ENCODE assay signal across 1 cellular context in the genomic region with DNA sequence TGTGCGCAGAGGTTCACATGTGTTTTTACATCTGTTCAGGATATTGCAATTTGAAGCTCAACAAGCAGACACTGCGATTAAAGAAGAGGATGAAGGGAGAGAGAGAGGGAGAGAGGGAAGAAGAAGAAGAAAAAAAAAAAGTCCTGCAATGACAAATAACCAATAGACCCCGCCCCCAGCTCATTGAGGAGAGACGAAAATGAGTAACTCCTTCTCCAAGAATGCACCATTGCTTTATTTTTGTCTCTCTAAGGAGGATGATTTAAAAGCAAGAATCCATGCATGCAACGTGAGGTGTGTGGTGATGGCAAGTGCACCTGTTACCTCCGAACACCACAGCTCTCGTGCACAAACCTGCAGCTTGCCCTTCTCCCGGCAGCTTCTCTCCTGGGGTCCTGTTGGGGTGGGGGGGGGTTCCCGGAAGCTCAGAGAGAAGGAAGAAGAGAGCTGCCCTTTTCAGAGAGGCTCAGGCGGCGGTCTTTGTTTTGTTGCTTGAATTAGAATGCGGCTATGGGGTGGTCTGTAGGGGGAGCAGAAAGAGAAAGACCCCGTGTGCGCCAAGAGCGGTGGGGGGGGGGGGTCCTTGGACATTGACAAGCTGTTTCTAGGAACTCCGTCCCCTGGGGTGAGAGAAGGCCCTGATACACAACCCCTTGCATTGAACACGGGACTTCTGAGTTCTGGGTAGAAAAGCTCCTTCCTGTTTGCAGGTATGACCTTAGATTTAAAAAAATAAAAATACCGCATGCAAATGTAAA.
TF ChIP-seq lines count a peak whose summit lies in the region.

No MANE protein-coding gene starts in this region.

TF ChIP-seq in GM23338, 12 proteins besides CTCF, POLR2A, EP300 and RAD21 (continued from another document):
- TF ChIP-seq, protein P1, sequence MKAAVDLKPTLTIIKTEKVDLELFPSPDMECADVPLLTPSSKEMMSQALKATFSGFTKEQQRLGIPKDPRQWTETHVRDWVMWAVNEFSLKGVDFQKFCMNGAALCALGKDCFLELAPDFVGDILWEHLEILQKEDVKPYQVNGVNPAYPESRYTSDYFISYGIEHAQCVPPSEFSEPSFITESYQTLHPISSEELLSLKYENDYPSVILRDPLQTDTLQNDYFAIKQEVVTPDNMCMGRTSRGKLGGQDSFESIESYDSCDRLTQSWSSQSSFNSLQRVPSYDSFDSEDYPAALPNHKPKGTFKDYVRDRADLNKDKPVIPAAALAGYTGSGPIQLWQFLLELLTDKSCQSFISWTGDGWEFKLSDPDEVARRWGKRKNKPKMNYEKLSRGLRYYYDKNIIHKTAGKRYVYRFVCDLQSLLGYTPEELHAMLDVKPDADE (IDR thresholded peaks at IDR 0.05): no peak; the same call in 1 of the 2 replicates
- TF ChIP-seq STAT1 (IDR thresholded peaks at IDR 0.05; ENCODE audit: unreplicated experiment) (no peak), CREB1 (CRISPR knock-in tag; IDR thresholded peaks at IDR 0.05; ENCODE audit: low read depth) (no peak), ZNF331 (CRISPR knock-in tag; IDR thresholded peaks at IDR 0.05; ENCODE audit: low read depth) (no peak), NANOG (IDR thresholded peaks at IDR 0.05; ENCODE audit: borderline replicate concordance) (no peak)
